37 cellular contexts compared by ENCODE assay signal in genomic region chr3:69658514-69658913, GRCh38.
"Had no signal": no experiment of that assay in that cellular context is flagged by ENCODE, and none has a peak within 500 bp of the region (broad histone marks: within the 10 kb centered on the region; RNA-seq: fewer than 3 reads in every experiment).

No MANE protein-coding gene starts in this region.

- H3K27me3 ChIP-seq: adrenal gland, ascending aorta had no signal

- H3K4me1 ChIP-seq: adrenal gland, ascending aorta had no signal

- H3K27ac Mint-ChIP-seq: activated B cell treated with CpG ODN at 0.5 μM for 24 hours; activated CD4-positive, alpha-beta memory T cell treated with anti-CD3 and anti-CD28 coated beads for 36 hours; activated CD4-positive, alpha-beta T cell treated with anti-CD3 and anti-CD28 coated beads, Interleukin-2, amount 10 ng/mL, durations not matched to agents 24 days and 14 days; activated CD8-positive, alpha-beta T cell treated with anti-CD3 and anti-CD28 coated beads for 36 hours; activated naive CD4-positive, alpha-beta T cell treated with anti-CD3 and anti-CD28 coated beads for 36 hours; activated naive CD4-positive, alpha-beta T cell treated with anti-CD3 and anti-CD28 coated beads, Interleukin-2, amount 50 U/mL, for 72 hours; activated naive CD8-positive, alpha-beta T cell treated with anti-CD3 and anti-CD28 coated beads for 36 hours; activated T-cell treated with anti-CD3 and anti-CD28 coated beads, Interleukin-2, amount 50 U/mL, for 72 hours; activated T-helper 1 cell treated with anti-CD3 and anti-CD28 coated beads, Interleukin-12 subunit alpha, Interleukin-12 subunit beta, Interleukin-2, Interleukin-4 antibody, amounts not matched to agents 30 ng/mL and 10 ng/mL and 1 ng/mL, durations not matched to agents 14 hours and 24 hours and 36 hours; activated T-helper 17 cell treated with anti-CD3 and anti-CD28 coated beads, Interleukin-2, amount 50 U/mL, for 72 hours; brain; T-helper 1 cell treated with Interleukin-12 subunit alpha and Interleukin-12 subunit beta and Interleukin-4 antibody, amounts not matched to agents 30 μg/mL and 1 μg/mL, for 36 hours; T-helper 2 cell treated with Interferon-gamma antibody and Interleukin-4, amounts not matched to agents 5 μg/mL and 100 μg/mL, for 36 hours had no signal

- H3K27ac ChIP-seq: adrenal gland, ascending aorta, VCaP had no signal

- H3K9me3 Mint-ChIP-seq: activated B cell treated with CpG ODN at 0.5 μM for 24 hours; activated CD4-positive, alpha-beta memory T cell treated with anti-CD3 and anti-CD28 coated beads for 36 hours; activated CD4-positive, alpha-beta T cell treated with anti-CD3 and anti-CD28 coated beads, Interleukin-2, amount 10 ng/mL, durations not matched to agents 24 days and 14 days; activated naive CD4-positive, alpha-beta T cell treated with anti-CD3 and anti-CD28 coated beads for 36 hours; activated naive CD8-positive, alpha-beta T cell treated with anti-CD3 and anti-CD28 coated beads for 36 hours; activated T-cell treated with anti-CD3 and anti-CD28 coated beads, Interleukin-2, amount 50 U/mL, for 4 hours; activated T-cell treated with anti-CD3 and anti-CD28 coated beads, Interleukin-2, amount 50 U/mL, for 72 hours; activated T-helper 1 cell treated with anti-CD3 and anti-CD28 coated beads, Interleukin-12 subunit alpha, Interleukin-12 subunit beta, Interleukin-2, Interleukin-4 antibody, amounts not matched to agents 30 ng/mL and 10 ng/mL and 1 ng/mL, durations not matched to agents 14 hours and 24 hours and 36 hours; activated T-helper 17 cell treated with anti-CD3 and anti-CD28 coated beads, Interleukin-2, amount 50 U/mL, for 72 hours; T-helper 1 cell treated with Interleukin-12 subunit alpha and Interleukin-12 subunit beta and Interleukin-4 antibody, amounts not matched to agents 30 μg/mL and 1 μg/mL, for 36 hours; T-helper 2 cell treated with Interferon-gamma antibody and Interleukin-4, amounts not matched to agents 5 μg/mL and 100 μg/mL, for 36 hours had no signal

- H3K27me3 Mint-ChIP-seq: activated B cell treated with CpG ODN at 0.5 μM for 24 hours; activated CD4-positive, alpha-beta memory T cell treated with anti-CD3 and anti-CD28 coated beads for 36 hours; activated CD4-positive, alpha-beta T cell treated with anti-CD3 and anti-CD28 coated beads, Interleukin-2, amount 10 ng/mL, durations not matched to agents 24 days and 14 days; activated T-helper 17 cell treated with anti-CD3 and anti-CD28 coated beads, Interleukin-2, amount 50 U/mL, for 72 hours; brain had no signal

- H3K4me3 Mint-ChIP-seq: activated B cell treated with CpG ODN at 0.5 μM for 24 hours; activated CD4-positive, alpha-beta memory T cell treated with anti-CD3 and anti-CD28 coated beads for 36 hours; activated CD4-positive, alpha-beta T cell treated with anti-CD3 and anti-CD28 coated beads, Interleukin-2, amount 10 ng/mL, durations not matched to agents 24 days and 14 days; activated CD8-positive, alpha-beta T cell treated with anti-CD3 and anti-CD28 coated beads for 36 hours; activated naive CD4-positive, alpha-beta T cell treated with anti-CD3 and anti-CD28 coated beads for 36 hours; activated naive CD8-positive, alpha-beta T cell treated with anti-CD3 and anti-CD28 coated beads for 36 hours; activated T-cell treated with anti-CD3 and anti-CD28 coated beads, Interleukin-2, amount 50 U/mL, for 4 hours; activated T-cell treated with anti-CD3 and anti-CD28 coated beads, Interleukin-2, amount 50 U/mL, for 72 hours; activated T-helper 1 cell treated with anti-CD3 and anti-CD28 coated beads, Interleukin-12 subunit alpha, Interleukin-12 subunit beta, Interleukin-2, Interleukin-4 antibody, amounts not matched to agents 30 ng/mL and 10 ng/mL and 1 ng/mL, durations not matched to agents 14 hours and 24 hours and 36 hours; activated T-helper 17 cell treated with anti-CD3 and anti-CD28 coated beads, Interleukin-2, amount 50 U/mL, for 72 hours; brain; T-helper 1 cell treated with Interleukin-12 subunit alpha and Interleukin-12 subunit beta and Interleukin-4 antibody, amounts not matched to agents 30 μg/mL and 1 μg/mL, for 36 hours; T-helper 2 cell treated with Interferon-gamma antibody and Interleukin-4, amounts not matched to agents 5 μg/mL and 100 μg/mL, for 36 hours had no signal

- H3K4me3 ChIP-seq: adrenal gland, ascending aorta had no signal

- ATAC-seq: activated CD8-positive, alpha-beta T cell treated with anti-CD3 and anti-CD28 coated beads for 36 hours; activated naive CD4-positive, alpha-beta T cell treated with anti-CD3 and anti-CD28 coated beads, Interleukin-2, amount 50 U/mL, for 72 hours; activated T-cell treated with anti-CD3 and anti-CD28 coated beads, Interleukin-2, amount 50 U/mL, for 4 hours; activated T-cell treated with anti-CD3 and anti-CD28 coated beads, Interleukin-2, amount 50 U/mL, for 72 hours; activated T-helper 17 cell treated with anti-CD3 and anti-CD28 coated beads, Interleukin-2, amount 50 U/mL, for 72 hours had no signal

- H3K9me3 ChIP-seq: adrenal gland had no signal

- H3K36me3 Mint-ChIP-seq: activated CD4-positive, alpha-beta memory T cell treated with anti-CD3 and anti-CD28 coated beads for 36 hours; activated naive CD4-positive, alpha-beta T cell treated with anti-CD3 and anti-CD28 coated beads, Interleukin-2, amount 50 U/mL, for 72 hours; activated naive CD8-positive, alpha-beta T cell treated with anti-CD3 and anti-CD28 coated beads for 36 hours; brain had no signal

- FAIRE-seq: bronchial epithelial cell, TTC549 had no signal

- DNase-seq: activated B cell treated with CpG ODN at 0.5 μM for 24 hours; activated CD4-positive, alpha-beta memory T cell treated with anti-CD3 and anti-CD28 coated beads for 36 hours; activated CD4-positive, alpha-beta T cell treated with anti-CD3 and anti-CD28 coated beads for 4 hours; activated CD4-positive, alpha-beta T cell treated with anti-CD3 and anti-CD28 coated beads, Interleukin-2, amount 10 ng/mL, durations not matched to agents 24 days and 14 days; activated CD4-positive, alpha-beta T cell treated with anti-CD3 and anti-CD28 coated beads, Interleukin-2, amount 50 U/mL, for 1 hour; activated CD4-positive, alpha-beta T cell treated with anti-CD3 and anti-CD28 coated beads, Interleukin-2, amount 50 U/mL, for 4 hours; activated CD4-positive, CD25-positive, alpha-beta regulatory T cell treated with anti-CD3 and anti-CD28 coated beads, Interleukin-2, amount 50 U/mL, for 72 hours; activated CD8-positive, alpha-beta memory T cell treated with anti-CD3 and anti-CD28 coated beads, Interleukin-2, amount 50 U/mL, for 4 hours; activated CD8-positive, alpha-beta T cell treated with anti-CD3 and anti-CD28 coated beads for 36 hours; activated effector memory CD4-positive, alpha-beta T cell treated with anti-CD3 and anti-CD28 coated beads, Interleukin-2, amount 50 U/mL, for 16 hours; activated gamma-delta T cell treated with Interleukin-2 at 50 U/mL for 16 hours; activated naive CD4-positive, alpha-beta T cell; activated naive CD4-positive, alpha-beta T cell treated with anti-CD3 and anti-CD28 coated beads for 36 hours; activated naive CD4-positive, alpha-beta T cell treated with anti-CD3 and anti-CD28 coated beads, Interleukin-2, amount 50 U/mL, for 16 hours; activated naive CD8-positive, alpha-beta T cell treated with anti-CD3 and anti-CD28 coated beads for 36 hours; activated T-cell treated with anti-CD3 and anti-CD28 coated beads for 4 hours; activated T-cell treated with anti-CD3 and anti-CD28 coated beads, Interleukin-2, amount 50 U/mL, for 1 hour; activated T-cell treated with anti-CD3 and anti-CD28 coated beads, Interleukin-2, amount 50 U/mL, for 4 hours; activated T-cell treated with anti-CD3 and anti-CD28 coated beads, Interleukin-2, amount 50 U/mL, for 72 hours; adrenal gland; amygdala; anterior cingulate cortex; central memory CD4-positive, alpha-beta T cell; SW 1271; T-helper 1 cell; T-helper 2 cell; T-helper 9 cell had no signal

- H3K36me3 ChIP-seq: adrenal gland, ascending aorta had no signal

- H3K4me1 Mint-ChIP-seq: activated B cell treated with CpG ODN at 0.5 μM for 24 hours; activated CD4-positive, alpha-beta T cell treated with anti-CD3 and anti-CD28 coated beads, Interleukin-2, amount 10 ng/mL, durations not matched to agents 24 days and 14 days; activated naive CD8-positive, alpha-beta T cell treated with anti-CD3 and anti-CD28 coated beads for 36 hours; activated T-helper 17 cell treated with anti-CD3 and anti-CD28 coated beads, Interleukin-2, amount 50 U/mL, for 72 hours; brain had no signal
